Comparison of ENCODE assay signal across 8 cellular contexts in genomic region chr9:77177143-77177893, GRCh38. TPM values are rescaled to one million over a fixed set of nuclear protein-coding genes. Genes with fewer than 3 reads are reported as not detected.
DNase-seq lines count a peak whose midpoint lies in the region; ATAC-seq, FAIRE-seq and TF ChIP-seq lines count a peak whose summit lies in the region.

Gene VPS13A (plus strand): TSS chr9:77177534. CDS start chr9:77177705, 171 bp downstream.

- no peak for TF ChIP-seq RAD21 in GM12878 (IDR thresholded peaks at IDR 0.05; ENCODE audit: insufficient read depth, low read depth, low read length)

- RAD21 ChIA-PET in GM12878 (lab: Charles Lee; ENCODE audit: unreplicated experiment) = interaction anchor here (1.0 to 2.4 kb wide), 2 partner anchors 11 to 39 kb away, joined by 3 to 9 read pairs; no protein-coding TSS in a partner anchor

- peak within 1 kb of the TSS; percentile 30 for H3K4me2 ChIP-seq in GM12878 (ENCODE audit: control insufficient read depth, insufficient read depth)

- in situ Hi-C loops in GM12878 (cut with MboI) = no loop called here
- in situ Hi-C loops in gastrocnemius medialis (cut with MboI; ENCODE audit: low sequenced_read_pairs in 4 of 4) = no loop called here

- POLR2A ChIA-PET in GM12878 (lab: Charles Lee) = interaction anchor here (0.7 kb wide), 1 partner anchor 12 kb away, joined by 3 read pairs; no protein-coding TSS in a partner anchor

- peak; percentile 53 for TF ChIP-seq CTCF in 22Rv1 (IDR thresholded peaks at IDR 0.05)
- peak; percentile 25 to 31 (median 30); a peak in 4 of 6 replicates for TF ChIP-seq CTCF in GM12878 (IDR thresholded peaks at IDR 0.05 in 2 of 3, conservative IDR thresholded peaks at IDR 0.05 in 1 of 3; ENCODE audit: control insufficient read depth in 2 of 3, extremely low read depth in 1 of 3, insufficient read depth in 1 of 3, low read depth in 3 of 3, low read length in 3 of 3)
- peak in 2 of 5 experiments; percentile 17 to 34 for TF ChIP-seq CTCF in gastrocnemius medialis (IDR thresholded peaks at IDR 0.05 in 4 of 5, conservative IDR thresholded peaks at IDR 0.05 in 1 of 5)

- H3K9me3 ChIP-seq in GM12878 (replicated peaks; ENCODE audit: control insufficient read depth, insufficient read depth, low read length) = no peaks in the 10 kb centered on the region
- no peaks in the 10 kb centered on the region for H3K9me3 ChIP-seq in gastrocnemius medialis

- under 1% methylated on average over 78 of the region's 89 CpGs for WGBS in GM12878 (ENCODE audit: insufficient coverage, insufficient replicate concordance, low lambda C conversion rate, missing lambda C conversion rate)

- no peak for TF ChIP-seq EP300 in GM12878 (IDR thresholded peaks at IDR 0.05; ENCODE audit: borderline replicate concordance in 1 of 2, control insufficient read depth in 1 of 2, low read depth in 2 of 2, low read length in 2 of 2)

- H3K79me2 ChIP-seq in GM12878 (ENCODE audit: control insufficient read depth, insufficient read depth, low read length) = peaks cover 45% of the 10 kb centered on the region

- intact Hi-C loops in GM12878 (cut with micrococcal nuclease; ENCODE audit: unreplicated experiment) (no loop called here), gastrocnemius medialis (cut with DNase I; ENCODE audit: low total_unique reads) (loop anchor here (5.0 kb wide), 1 partner anchor 855 kb away; the partner anchor contains the start of gene GNAQ)

- peak within 1 kb of the TSS; percentile 63 for H2AFZ ChIP-seq in GM12878 (ENCODE audit: control insufficient read depth, low read depth, low read length)

- CTCF ChIA-PET in GM12878 (lab: Yijun Ruan, JAX) = interaction anchor here (1.0 to 3.2 kb wide), 2 partner anchors 11 to 186 kb away, joined by 3 to 21 read pairs; no protein-coding TSS in a partner anchor

- H3K4me1 ChIP-seq in GM12878 (ENCODE audit: control insufficient read depth, insufficient read depth, low read length) (peaks cover 3% of the 10 kb centered on the region; the same call in 1 of the 2 replicates), gastrocnemius medialis (peaks cover 42 to 52% of the 10 kb centered on the region in 2 donors)

- H3K27ac ChIP-seq in 22Rv1 (peak within 1 kb of the TSS; percentile 81), GM12878 (ENCODE audit: control insufficient read depth, insufficient read depth) (peak within 1 kb of the TSS; percentile 66), gastrocnemius medialis (peak within 1 kb of the TSS; percentile 96 to 99 (median 98))

- no peak for FAIRE-seq in GM12878 (lab: Jason Lieb, UNC)

- H3K27me3 ChIP-seq in GM12878 (replicated peaks in 1 of 2; ENCODE audit: control insufficient read depth in 2 of 2, insufficient read depth in 2 of 2, low read length in 1 of 2) = no peaks in the 10 kb centered on the region
- no peaks in the 10 kb centered on the region for H3K27me3 ChIP-seq in gastrocnemius medialis

- H3K4me3 ChIP-seq in GM12878 (peak within 1 kb of the TSS; percentile 98), gastrocnemius medialis (peak within 1 kb of the TSS; percentile 86 to 93 (median 90))

- H3K36me3 ChIP-seq in GM12878 (ENCODE audit: control insufficient read depth in 2 of 2, insufficient read depth in 2 of 2, low read length in 1 of 2) = no peaks in the 10 kb centered on the region
- H3K36me3 ChIP-seq in gastrocnemius medialis = no peaks in the 10 kb centered on the region

- H3K9ac ChIP-seq in GM12878 (ENCODE audit: control insufficient read depth, insufficient read depth, low read length) = peak within 1 kb of the TSS; percentile 72

- SMC1A ChIA-PET in GM12878 (lab: Charles Lee; ENCODE audit: uncharacterized antibody, unreplicated experiment) = interaction anchor here (0.9 to 1.2 kb wide), 4 partner anchors 10 to 30 kb away, joined by 3 to 7 read pairs (median 3); no protein-coding TSS in a partner anchor

- ATAC-seq in GM18511 (IDR thresholded peaks at IDR 0.05; ENCODE audit: unreplicated experiment) (peak; percentile 86), HG03039 (IDR thresholded peaks at IDR 0.05; ENCODE audit: unreplicated experiment) (peak; percentile 86), GM12878 (peak; percentile 95), gastrocnemius medialis (peak; percentile 82 to 90)

- peak; percentile 78 for TF ChIP-seq POLR2A in GM12878 (IDR thresholded peaks at IDR 0.05; ENCODE audit: low read depth, low read length)
- TF ChIP-seq POLR2A in gastrocnemius medialis (IDR thresholded peaks at IDR 0.05) = peak; percentile 85 to 87

- no TSS peak for BruUV-seq in GM12878 (replicated peaks; lab: Mats Ljungman, UMichigan)

- DNase-seq in NCI-H2081 (lab: John Stamatoyannopoulos, UW) = peak; percentile 95 to 96
- peak; percentile 94 for DNase-seq in T1000 (lab: John Stamatoyannopoulos, UW)
- peak; percentile 69 for DNase-seq in GM12878 (ENCODE audit: low read depth, low spot score)
- DNase-seq in iPS DF 19.7 (ENCODE audit: low read depth, low spot score) = peak; percentile 77
- peak; percentile 83 to 90 for DNase-seq in gastrocnemius medialis

- H4K20me1 ChIP-seq in GM12878 (ENCODE audit: control insufficient read depth, insufficient read depth) = no peaks in the 10 kb centered on the region

TF ChIP-seq in GM12878, 131 proteins besides CTCF, POLR2A, EP300 and RAD21 (continues in another document):
- TF ChIP-seq NR2C2 (IDR thresholded peaks at IDR 0.05; ENCODE audit: borderline replicate concordance, control insufficient read depth, insufficient read length, low read depth) (no peak), PBX3 (IDR thresholded peaks at IDR 0.05; ENCODE audit: insufficient replicate concordance, low read depth, low read length) (no peak), PAX8 (IDR thresholded peaks at IDR 0.05) (no peak), KAT2A (conservative IDR thresholded peaks at IDR 0.05; ENCODE audit: control insufficient read depth, low read depth, low read length) (no peak), ESRRA (IDR thresholded peaks at IDR 0.05; ENCODE audit: low read length) (0 out of 2 replicates have a peak, but pooled peaks have one; percentile 24), BACH1 (IDR thresholded peaks at IDR 0.05; ENCODE audit: borderline replicate concordance) (peak; percentile 13; the same call in 1 of the 2 replicates), MLLT1 (IDR thresholded peaks at IDR 0.05) (no peak), MXI1 (IDR thresholded peaks at IDR 0.05; ENCODE audit: low read depth, low read length) (no peak; the same call in 1 of the 2 replicates), SP1 (IDR thresholded peaks at IDR 0.05; ENCODE audit: low read depth, low read length) (peak; percentile 14)
- TF ChIP-seq, protein P1, sequence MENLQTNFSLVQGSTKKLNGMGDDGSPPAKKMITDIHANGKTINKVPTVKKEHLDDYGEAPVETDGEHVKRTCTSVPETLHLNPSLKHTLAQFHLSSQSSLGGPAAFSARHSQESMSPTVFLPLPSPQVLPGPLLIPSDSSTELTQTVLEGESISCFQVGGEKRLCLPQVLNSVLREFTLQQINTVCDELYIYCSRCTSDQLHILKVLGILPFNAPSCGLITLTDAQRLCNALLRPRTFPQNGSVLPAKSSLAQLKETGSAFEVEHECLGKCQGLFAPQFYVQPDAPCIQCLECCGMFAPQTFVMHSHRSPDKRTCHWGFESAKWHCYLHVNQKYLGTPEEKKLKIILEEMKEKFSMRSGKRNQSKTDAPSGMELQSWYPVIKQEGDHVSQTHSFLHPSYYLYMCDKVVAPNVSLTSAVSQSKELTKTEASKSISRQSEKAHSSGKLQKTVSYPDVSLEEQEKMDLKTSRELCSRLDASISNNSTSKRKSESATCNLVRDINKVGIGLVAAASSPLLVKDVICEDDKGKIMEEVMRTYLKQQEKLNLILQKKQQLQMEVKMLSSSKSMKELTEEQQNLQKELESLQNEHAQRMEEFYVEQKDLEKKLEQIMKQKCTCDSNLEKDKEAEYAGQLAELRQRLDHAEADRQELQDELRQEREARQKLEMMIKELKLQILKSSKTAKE (IDR thresholded peaks at IDR 0.05; ENCODE audit: low read depth, poor library complexity, severe bottlenecking) = no peak

RNA-seq across cellular contexts. Expression of gene VPS13A, which starts in this region (rescaled TPM):
- 252 TPM in 2 replicates for total RNA-seq in GM12878 (2013; cell fraction: nucleolus; rRNA removed)
- total RNA-seq in GM12878 (2014; rRNA removed) = 31.9 and 35.3 TPM in 2 replicates
- 33.9 and 36.2 TPM in 2 replicates for total RNA-seq in GM12878 (2014; rRNA removed; fragmentation: Illumina TruSeq; extraction: Trizol)
- total RNA-seq in GM12878 (2021) = 27.4 and 30.0 TPM in 2 replicates
- polyA plus RNA-seq in GM12878 (2011; ENCODE audit: low read depth) = 4.4 TPM
- polyA plus RNA-seq in GM12878 (2011; rRNA removed) = 35.2 and 64.2 TPM in 2 replicates
- polyA plus RNA-seq in GM12878 (2011; cell fraction: cytosol; rRNA removed) = 6.3 and 6.7 TPM in 2 replicates
- polyA plus RNA-seq in GM12878 (2011; cell fraction: nucleus; rRNA removed) = 37.9 and 40.3 TPM in 2 replicates
- polyA plus RNA-seq in GM12878 (2012) = 9.6 and 12.4 TPM in 2 replicates
- polyA plus RNA-seq in GM12878 (2014; fragmentation: Illumina TruSeq; extraction: Trizol) = 25.8 and 30.6 TPM in 2 replicates
- 10 to 100 TPM; 10.0 to 13.5 TPM for polyA plus RNA-seq in GM12878 (2014; fragmentation: Nextera tagmentation; extraction: Ambion mirVana)
- polyA plus RNA-seq in GM12878 (2014; rRNA removed) = 12.9 and 16.4 TPM in 2 replicates
- 10 to 100 TPM; 13.1 to 16.4 TPM for polyA plus RNA-seq in GM12878 (2016; fragmentation: Nextera tagmentation; extraction: Ambion mirVana)
- 56.8 and 65.4 TPM in 2 replicates for polyA minus RNA-seq in GM12878 (2011; rRNA and poly(A)+ RNA removed)
- polyA minus RNA-seq in GM12878 (2011; cell fraction: cytosol; rRNA and poly(A)+ RNA removed) = 23.5 and 25.4 TPM in 2 replicates
- 96.7 and 130 TPM in 2 replicates for polyA minus RNA-seq in GM12878 (2011; cell fraction: nucleus; rRNA and poly(A)+ RNA removed)
- 10 to 100 TPM; 16.4 to 51.0 (median 29.4) TPM for total RNA-seq in gastrocnemius medialis

Comparison
In these comparisons a context has a peak if more than half of its experiments do, and no peak if none do; other contexts are left out.
1. Peak in every context shown above with its lines: DNase-seq, ATAC-seq, H3K4me3 ChIP-seq and H3K27ac ChIP-seq.